12 cellular contexts compared by ENCODE assay signal in the genomic region with DNA sequence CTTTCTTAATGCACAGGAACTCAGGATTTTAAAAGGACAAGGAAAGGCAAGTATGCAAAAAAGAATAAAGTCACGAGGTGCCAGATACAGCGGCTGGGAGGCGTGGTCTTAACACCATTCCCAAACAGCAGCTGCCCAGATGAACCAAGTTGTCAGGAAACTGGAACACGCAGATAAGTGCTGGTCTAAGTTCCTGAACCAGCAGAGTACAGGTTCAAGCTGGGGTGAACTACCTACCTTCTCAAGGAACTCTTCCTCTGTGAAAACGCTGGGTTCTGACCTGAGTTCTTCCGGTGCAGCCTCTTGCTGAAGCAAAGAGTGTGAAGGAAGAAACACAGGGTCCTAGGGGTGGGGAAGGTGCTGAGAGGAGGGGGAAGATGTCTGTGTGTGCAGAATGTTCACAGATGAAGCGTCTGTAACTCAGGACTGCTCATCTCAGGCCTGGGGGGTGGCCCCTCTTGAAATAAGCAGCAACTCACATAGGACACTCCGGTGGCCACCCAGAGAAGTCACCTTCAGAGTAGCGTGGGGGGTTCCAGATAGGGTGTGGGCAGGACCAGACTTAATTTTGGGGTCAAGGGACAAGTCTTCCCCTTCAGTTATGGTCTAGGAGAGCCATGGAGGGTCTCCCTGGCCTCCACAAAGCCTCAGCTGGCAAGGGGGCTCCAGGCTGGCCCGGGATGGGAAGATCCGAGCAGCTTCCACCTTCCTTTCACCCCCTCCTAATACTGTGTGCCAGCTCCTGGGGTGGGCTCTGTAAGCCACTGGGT. TPM values are rescaled to one million over a fixed set of nuclear protein-coding genes. Genes with fewer than 3 reads are reported as not detected.
DNase-seq lines count a peak whose midpoint lies in the region; ATAC-seq and TF ChIP-seq lines count a peak whose summit lies in the region.
"Had no signal": no experiment of that assay in that cellular context is flagged by ENCODE, and none has a peak within 500 bp of the region (broad histone marks: within the 10 kb centered on the region; RNA-seq: fewer than 3 reads in every experiment).

No MANE protein-coding gene starts in this region.

- POLR2A ChIA-PET in CD4-positive, alpha-beta memory T cell (lab: Charles Lee; ENCODE audit: partially characterized antibody), result no interaction called here

- no peaks in the 10 kb centered on the region for H3K9me3 ChIP-seq in CD4-positive, alpha-beta memory T cell (ENCODE audit: control insufficient read depth in 1 of 2, low read length in 2 of 2)
- H3K9me3 ChIP-seq: pancreas had no signal

- CTCF ChIA-PET in CD4-positive, alpha-beta memory T cell (lab: Charles Lee; ENCODE audit: partially characterized antibody), result no interaction called here

- no peaks in the 10 kb centered on the region for H3K27me3 ChIP-seq in CD4-positive, alpha-beta memory T cell (ENCODE audit: insufficient read depth, low read length)
- H3K27me3 ChIP-seq: pancreas had no signal

- no peak overlapping the region for H3K4me3 ChIP-seq in CD4-positive, alpha-beta memory T cell (ENCODE audit: low read length in 2 of 2)
- H3K4me3 ChIP-seq: pancreas had no signal

- peak overlapping the region in 5 of 8 donors; percentile 3 to 65 (median 54) for H3K4me3 Mint-ChIP-seq in CD4-positive, alpha-beta memory T cell
- no peak overlapping the region for H3K4me3 Mint-ChIP-seq in nephron progenitor cell

- no peaks in the 10 kb centered on the region for H3K27me3 Mint-ChIP-seq in CD4-positive, alpha-beta memory T cell
- H3K27me3 Mint-ChIP-seq in nephron progenitor cell (ENCODE audit: low read depth, poor library complexity), result peaks cover 12% of the 10 kb centered on the region

- peak overlapping the region; percentile 52 to 89 (median 80) for H3K27ac Mint-ChIP-seq in CD4-positive, alpha-beta memory T cell
- H3K27ac Mint-ChIP-seq in nephron progenitor cell, result peak overlapping the region; percentile 16

- peaks cover 0 to 13% of the 10 kb centered on the region in 2 donors for H3K36me3 Mint-ChIP-seq in CD4-positive, alpha-beta memory T cell
- peaks cover 13% of the 10 kb centered on the region for H3K36me3 Mint-ChIP-seq in nephron progenitor cell (ENCODE audit: low read depth)

- H3K36me3 ChIP-seq in CD4-positive, alpha-beta memory T cell (ENCODE audit: insufficient read depth, low read length), result peaks cover 5% of the 10 kb centered on the region
- H3K36me3 ChIP-seq: pancreas had no signal

- ATAC-seq in activated CD4-positive, CD25-positive, alpha-beta regulatory T cell treated with anti-CD3 and anti-CD28 coated beads, Interleukin-2, amount 50 U/mL, for 24 hours, result no peak
- no peak for ATAC-seq in HG02973 (IDR thresholded peaks at IDR 0.05; ENCODE audit: unreplicated experiment)
- ATAC-seq: pancreas had no signal

- intact Hi-C loops in CD4-positive, alpha-beta memory T cell (cut with micrococcal nuclease), result no loop called here

- H3K4me1 Mint-ChIP-seq in CD4-positive, alpha-beta memory T cell, result peaks cover 30 to 70% (median 49%) of the 10 kb centered on the region in 4 donors
- H3K4me1 Mint-ChIP-seq in nephron progenitor cell, result no peaks in the 10 kb centered on the region

- H3K9me3 Mint-ChIP-seq in CD4-positive, alpha-beta memory T cell, result peaks cover 0 to 2% (median 0%) of the 10 kb centered on the region in 8 donors
- H3K9me3 Mint-ChIP-seq in nephron progenitor cell, result peaks cover 10% of the 10 kb centered on the region

- no peak for TF ChIP-seq CTCF in nephron progenitor cell (IDR thresholded peaks at IDR 0.05)

- no peak overlapping the region for H3K27ac ChIP-seq in CD4-positive, alpha-beta memory T cell (ENCODE audit: low read depth, low read length)
- H3K27ac ChIP-seq: pancreas had no signal

- H3K4me1 ChIP-seq in CD4-positive, alpha-beta memory T cell (ENCODE audit: insufficient read depth, low read length), result peaks cover 59% of the 10 kb centered on the region

- DNase-seq in CD4-positive, alpha-beta memory T cell, result no peak
- DNase-seq in NAMALWA (ENCODE audit: low spot score), result peak; percentile 38
- DNase-seq in dermis blood vessel endothelial cell, result peak; percentile 92
- DNase-seq in nephron progenitor cell, result no peak
- no peak for DNase-seq in NCI-H524 treated with DMSO at 0.1 percent for 48 hours (lab: John Stamatoyannopoulos, UW)
- DNase-seq in DMS53 (lab: John Stamatoyannopoulos, UW), result no peak
- DNase-seq: effector memory CD4-positive, alpha-beta T cell; NCI-H510A treated with DMSO at 0.1 percent for 48 hours; pancreas had no signal

RNA-seq across cellular contexts. Expression of a gene that starts 3.2 kb away (rescaled TPM):
- total RNA-seq in CD4-positive, alpha-beta memory T cell, result 10 to 100 TPM; 23.9 to 27.9 TPM
- polyA plus RNA-seq in CD4-positive, alpha-beta memory T cell, result 10 to 100 TPM; 46.6 to 47.8 TPM
- 131 and 208 TPM in 2 replicates for total RNA-seq in dermis blood vessel endothelial cell

RNA-seq across cellular contexts. Expression of a gene that starts 31.1 kb away (rescaled TPM):
- not detected for total RNA-seq in CD4-positive, alpha-beta memory T cell
- not detected for polyA plus RNA-seq in CD4-positive, alpha-beta memory T cell
- total RNA-seq in dermis blood vessel endothelial cell, result 0.09 TPM in 1 of 2 replicates, not detected in the other
- total RNA-seq: LHCN-M2 had no signal

RNA-seq across cellular contexts. Expression of a gene that starts 35.0 kb away (rescaled TPM):
- total RNA-seq in CD4-positive, alpha-beta memory T cell, result not detected
- not detected for polyA plus RNA-seq in CD4-positive, alpha-beta memory T cell
- total RNA-seq in dermis blood vessel endothelial cell, result not detected in 2 replicates
- total RNA-seq: LHCN-M2 had no signal
- polyA plus RNA-seq: pancreas had no signal

Comparison
In these comparisons a context has a peak if more than half of its experiments do, and no peak if none do; other contexts are left out.
1. DNase-seq: peak in NAMALWA (single experiment) and dermis blood vessel endothelial cell (single experiment); none in CD4-positive, alpha-beta memory T cell (0 of 5), nephron progenitor cell (single experiment), NCI-H524 treated with DMSO at 0.1 percent for 48 hours (single experiment) and DMS53 (single experiment).